ENCODE assay signal across 10 cellular contexts in genomic region chr20:23125625-23126191, GRCh38. TPM values are rescaled to one million over a fixed set of nuclear protein-coding genes. Genes with fewer than 3 reads are reported as not detected.
DNase-seq lines count a peak whose midpoint lies in the region; ATAC-seq and TF ChIP-seq lines count a peak whose summit lies in the region.
"Had no signal": no experiment of that assay in that cellular context is flagged by ENCODE, and none has a peak within 500 bp of the region (broad histone marks: within the 10 kb centered on the region; RNA-seq: fewer than 3 reads in every experiment).

No MANE protein-coding gene starts in this region.

- intact Hi-C loops in tibial artery (cut with DNase I; ENCODE audit: low total_unique reads) = no loop called here
- intact Hi-C loops in activated CD8-positive, alpha-beta T cell treated with anti-CD3 and anti-CD28 coated beads for 36 hours (cut with micrococcal nuclease) = no loop called here

- no peaks in the 10 kb centered on the region for H4K20me1 ChIP-seq in hepatocyte (ENCODE audit: insufficient read depth, poor library complexity, severe bottlenecking)

- H3K9me2 ChIP-seq in hepatocyte (replicated peaks; ENCODE audit: insufficient read depth) = no peaks in the 10 kb centered on the region

- H3K27me3 Mint-ChIP-seq in activated CD8-positive, alpha-beta T cell treated with anti-CD3 and anti-CD28 coated beads for 36 hours = no peaks in the 10 kb centered on the region

- CTCF ChIA-PET in activated CD8-positive, alpha-beta T cell treated with anti-CD3 and anti-CD28 coated beads for 36 hours (lab: Charles Lee) = no interaction called here

- H3K4me1 ChIP-seq in hepatocyte (ENCODE audit: insufficient read depth) (peaks cover 28% of the 10 kb centered on the region), tibial artery (peaks cover 0 to 6% (median 0%) of the 10 kb centered on the region in 4 donors)

- H3K36me3 Mint-ChIP-seq in activated CD8-positive, alpha-beta T cell treated with anti-CD3 and anti-CD28 coated beads for 36 hours (ENCODE audit: low read depth) = no peaks in the 10 kb centered on the region

- no peak for ATAC-seq in activated CD8-positive, alpha-beta T cell treated with anti-CD3 and anti-CD28 coated beads for 36 hours
- no peak for ATAC-seq in HG02588 (IDR thresholded peaks at IDR 0.05; ENCODE audit: unreplicated experiment)

- H3K9me3 ChIP-seq in hepatocyte (ENCODE audit: low read depth) (no peaks in the 10 kb centered on the region), tibial artery (no peaks in the 10 kb centered on the region)

- no peaks in the 10 kb centered on the region for H3K79me2 ChIP-seq in hepatocyte

- no peaks in the 10 kb centered on the region for H3K4me1 Mint-ChIP-seq in activated CD8-positive, alpha-beta T cell treated with anti-CD3 and anti-CD28 coated beads for 36 hours (ENCODE audit: low read depth)

- DNase-seq in NCI-H146 (lab: John Stamatoyannopoulos, UW) (peak; percentile 19), NCI-H146 treated with DMSO at 0.1 percent for 48 hours (lab: John Stamatoyannopoulos, UW; ENCODE audit: unreplicated experiment) (no peak), UCSD-AML1 (lab: John Stamatoyannopoulos, UW; ENCODE audit: unreplicated experiment) (peak; percentile 63), hepatocyte (ENCODE audit: low spot score) (peak; percentile 48), tibial artery (peak; percentile 66 to 70)
- DNase-seq in activated CD4-positive, alpha-beta T cell treated with anti-CD3 and anti-CD28 coated beads, Interleukin-2, amount 50 U/mL, for 4 hours = no peak
- no peak for DNase-seq in activated CD8-positive, alpha-beta T cell treated with anti-CD3 and anti-CD28 coated beads for 36 hours
- DNase-seq: 8988T had no signal

- no peak overlapping the region for H3K4me3 ChIP-seq in hepatocyte
- H3K4me3 ChIP-seq in tibial artery = no peak overlapping the region

- no peak overlapping the region for H3K27ac ChIP-seq in hepatocyte
- no peak overlapping the region for H3K27ac ChIP-seq in tibial artery

- H3K4me3 Mint-ChIP-seq in activated CD8-positive, alpha-beta T cell treated with anti-CD3 and anti-CD28 coated beads for 36 hours = no peak overlapping the region

- TF ChIP-seq CTCF in hepatocyte (IDR thresholded peaks at IDR 0.05; ENCODE audit: poor library complexity) = no peak
- no peak for TF ChIP-seq CTCF in tibial artery (IDR thresholded peaks at IDR 0.05)
- TF ChIP-seq CTCF in activated CD8-positive, alpha-beta T cell treated with anti-CD3 and anti-CD28 coated beads for 36 hours (IDR thresholded peaks at IDR 0.05) = no peak

- no peaks in the 10 kb centered on the region for H3K36me3 ChIP-seq in hepatocyte (replicated peaks; ENCODE audit: insufficient read depth, low read depth)
- H3K36me3 ChIP-seq in tibial artery = no peaks in the 10 kb centered on the region

- H3K4me2 ChIP-seq in hepatocyte = no peak overlapping the region

- H3K9me3 Mint-ChIP-seq in activated CD8-positive, alpha-beta T cell treated with anti-CD3 and anti-CD28 coated beads for 36 hours = no peaks in the 10 kb centered on the region

- POLR2A ChIA-PET in activated CD8-positive, alpha-beta T cell treated with anti-CD3 and anti-CD28 coated beads for 36 hours (lab: Charles Lee) = no interaction called here

- H3K27ac Mint-ChIP-seq in activated CD8-positive, alpha-beta T cell treated with anti-CD3 and anti-CD28 coated beads for 36 hours = no peak overlapping the region

- WGBS in hepatocyte (ENCODE audit: low lambda C conversion rate, missing lambda C conversion rate) = 96% methylated on average over 5 of the region's 5 CpGs

- H3K27me3 ChIP-seq in hepatocyte (no peaks in the 10 kb centered on the region), tibial artery (no peaks in the 10 kb centered on the region)

- no peak overlapping the region for H2AFZ ChIP-seq in hepatocyte

RNA-seq across cellular contexts. Expression of gene CD93, which starts 39.6 kb away (rescaled TPM):
- 2.1 and 4.1 TPM in 2 replicates for total RNA-seq in hepatocyte
- polyA plus RNA-seq in hepatocyte = 0.07 and 0.17 TPM in 2 replicates
- under 1 TPM; 0.11 TPM for total RNA-seq in activated CD8-positive, alpha-beta T cell treated with anti-CD3 and anti-CD28 coated beads for 36 hours
- polyA plus RNA-seq: keratinocyte had no signal

Comparison
In these comparisons a context has a peak if more than half of its experiments do, and no peak if none do; other contexts are left out.
1. DNase-seq: peak in NCI-H146 (single experiment), UCSD-AML1 (single experiment), hepatocyte (single experiment) and tibial artery (2 of 2); none in NCI-H146 treated with DMSO at 0.1 percent for 48 hours (single experiment), activated CD4-positive, alpha-beta T cell treated with anti-CD3 and anti-CD28 coated beads, Interleukin-2, amount 50 U/mL, for 4 hours (0 of 2) and activated CD8-positive, alpha-beta T cell treated with anti-CD3 and anti-CD28 coated beads for 36 hours (single experiment).